In the genomic region with DNA sequence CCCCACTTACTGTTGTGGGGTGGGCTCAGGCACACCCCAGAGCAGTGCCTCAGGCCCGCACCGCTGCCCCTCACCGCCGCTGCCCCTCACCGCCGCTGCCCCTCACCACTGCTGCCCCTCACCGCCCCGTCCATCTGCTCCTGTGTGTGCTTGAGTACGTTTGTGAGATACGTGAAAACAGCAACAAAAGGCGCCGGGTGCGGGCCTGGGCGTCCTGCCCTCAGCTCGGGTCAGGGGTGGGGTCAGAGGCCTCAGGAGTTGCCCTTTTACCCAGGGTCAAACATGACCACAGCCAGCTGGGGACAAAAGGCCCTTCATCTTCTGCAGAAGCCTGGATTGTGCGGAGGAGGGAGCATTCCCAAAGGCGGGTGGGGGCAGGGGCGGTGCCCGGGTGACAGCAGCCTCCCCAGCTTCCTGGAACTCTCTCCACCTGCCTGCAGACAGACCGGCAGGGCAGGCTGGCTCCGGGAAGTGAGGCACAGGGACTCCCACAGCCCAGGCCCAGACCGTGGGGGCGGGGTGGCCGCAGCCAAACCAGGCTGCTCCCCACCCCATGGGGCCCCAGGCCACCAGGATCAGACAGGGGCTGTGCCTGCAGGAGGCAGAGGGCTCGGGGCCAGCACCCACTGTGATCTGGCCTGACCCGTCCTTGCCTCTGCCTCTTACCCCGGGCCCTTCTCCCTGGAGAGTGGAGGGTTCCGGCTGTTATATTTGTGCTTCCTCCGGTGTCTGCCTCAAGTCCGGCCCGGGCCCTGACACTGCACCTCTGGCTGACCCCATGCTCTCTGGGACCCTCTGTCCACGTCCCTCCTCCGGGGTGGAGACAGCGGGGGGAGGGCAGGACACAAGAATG, we compare ENCODE assay signal across 1 cellular context.
A peak's percentile ranks its signal among the peaks of the same experiment; 100 is the strongest.
TF ChIP-seq lines count a peak whose summit lies in the region.

No MANE protein-coding gene starts in this region.

TF ChIP-seq in K562, 482 proteins besides CTCF, POLR2A, EP300 and RAD21 (continued from another document and continues in another):
- no peak for TF ChIP-seq MAFF (IDR thresholded peaks at IDR 0.05; ENCODE audit: low read length)
- no peak for TF ChIP-seq ZNF77 (CRISPR knock-in tag; IDR thresholded peaks at IDR 0.05)
- TF ChIP-seq FUS (optimal IDR thresholded peaks at IDR 0.05; ENCODE audit: low read depth, low read length), result no peak
- TF ChIP-seq HDAC3 (IDR thresholded peaks at IDR 0.05; ENCODE audit: borderline replicate concordance, partially characterized antibody), result no peak
- TF ChIP-seq, protein P1, sequence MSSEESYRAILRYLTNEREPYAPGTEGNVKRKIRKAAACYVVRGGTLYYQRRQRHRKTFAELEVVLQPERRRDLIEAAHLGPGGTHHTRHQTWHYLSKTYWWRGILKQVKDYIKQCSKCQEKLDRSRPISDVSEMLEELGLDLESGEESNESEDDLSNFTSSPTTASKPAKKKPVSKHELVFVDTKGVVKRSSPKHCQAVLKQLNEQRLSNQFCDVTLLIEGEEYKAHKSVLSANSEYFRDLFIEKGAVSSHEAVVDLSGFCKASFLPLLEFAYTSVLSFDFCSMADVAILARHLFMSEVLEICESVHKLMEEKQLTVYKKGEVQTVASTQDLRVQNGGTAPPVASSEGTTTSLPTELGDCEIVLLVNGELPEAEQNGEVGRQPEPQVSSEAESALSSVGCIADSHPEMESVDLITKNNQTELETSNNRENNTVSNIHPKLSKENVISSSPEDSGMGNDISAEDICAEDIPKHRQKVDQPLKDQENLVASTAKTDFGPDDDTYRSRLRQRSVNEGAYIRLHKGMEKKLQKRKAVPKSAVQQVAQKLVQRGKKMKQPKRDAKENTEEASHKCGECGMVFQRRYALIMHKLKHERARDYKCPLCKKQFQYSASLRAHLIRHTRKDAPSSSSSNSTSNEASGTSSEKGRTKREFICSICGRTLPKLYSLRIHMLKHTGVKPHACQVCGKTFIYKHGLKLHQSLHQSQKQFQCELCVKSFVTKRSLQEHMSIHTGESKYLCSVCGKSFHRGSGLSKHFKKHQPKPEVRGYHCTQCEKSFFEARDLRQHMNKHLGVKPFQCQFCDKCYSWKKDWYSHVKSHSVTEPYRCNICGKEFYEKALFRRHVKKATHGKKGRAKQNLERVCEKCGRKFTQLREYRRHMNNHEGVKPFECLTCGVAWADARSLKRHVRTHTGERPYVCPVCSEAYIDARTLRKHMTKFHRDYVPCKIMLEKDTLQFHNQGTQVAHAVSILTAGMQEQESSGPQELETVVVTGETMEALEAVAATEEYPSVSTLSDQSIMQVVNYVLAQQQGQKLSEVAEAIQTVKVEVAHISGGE (CRISPR knock-in tag; IDR thresholded peaks at IDR 0.05), result peak in 1 of 3 experiments; percentile 69; a peak in 2 of 6 replicates
- TF ChIP-seq, protein P2, sequence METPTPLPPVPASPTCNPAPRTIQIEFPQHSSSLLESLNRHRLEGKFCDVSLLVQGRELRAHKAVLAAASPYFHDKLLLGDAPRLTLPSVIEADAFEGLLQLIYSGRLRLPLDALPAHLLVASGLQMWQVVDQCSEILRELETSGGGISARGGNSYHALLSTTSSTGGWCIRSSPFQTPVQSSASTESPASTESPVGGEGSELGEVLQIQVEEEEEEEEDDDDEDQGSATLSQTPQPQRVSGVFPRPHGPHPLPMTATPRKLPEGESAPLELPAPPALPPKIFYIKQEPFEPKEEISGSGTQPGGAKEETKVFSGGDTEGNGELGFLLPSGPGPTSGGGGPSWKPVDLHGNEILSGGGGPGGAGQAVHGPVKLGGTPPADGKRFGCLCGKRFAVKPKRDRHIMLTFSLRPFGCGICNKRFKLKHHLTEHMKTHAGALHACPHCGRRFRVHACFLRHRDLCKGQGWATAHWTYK (CRISPR knock-in tag; IDR thresholded peaks at IDR 0.05), result peak; percentile 61; the same call in 1 of the 2 replicates
- peak; percentile 70; the same call in 1 of the 2 replicates for TF ChIP-seq MTA3 (IDR thresholded peaks at IDR 0.05; ENCODE audit: borderline replicate concordance)
- 0 out of 2 replicates have a peak, but pooled peaks have one; percentile 47 for TF ChIP-seq NR4A1 (CRISPR knock-in tag; IDR thresholded peaks at IDR 0.05)
- peak; percentile 62; the same call in 1 of the 2 replicates for TF ChIP-seq NR4A1 (tag; IDR thresholded peaks at IDR 0.05)
- no peak for TF ChIP-seq ZNF444 (CRISPR knock-in tag; IDR thresholded peaks at IDR 0.05)
- peak; percentile 86; the same call in 1 of the 2 replicates for TF ChIP-seq RNF2 (IDR thresholded peaks at IDR 0.05)
- TF ChIP-seq MTF1 (CRISPR knock-in tag; IDR thresholded peaks at IDR 0.05; ENCODE audit: borderline replicate concordance), result no peak
- no peak for TF ChIP-seq LCOR (CRISPR knock-in tag; IDR thresholded peaks at IDR 0.05)
- peak; percentile 37; the same call in 1 of the 2 replicates for TF ChIP-seq JUN (IDR thresholded peaks at IDR 0.05; ENCODE audit: borderline replicate concordance, low read depth, low read length)
- TF ChIP-seq JUN (CRISPR knock-in tag; IDR thresholded peaks at IDR 0.05; ENCODE audit: borderline replicate concordance), result no peak
- TF ChIP-seq, protein P3, sequence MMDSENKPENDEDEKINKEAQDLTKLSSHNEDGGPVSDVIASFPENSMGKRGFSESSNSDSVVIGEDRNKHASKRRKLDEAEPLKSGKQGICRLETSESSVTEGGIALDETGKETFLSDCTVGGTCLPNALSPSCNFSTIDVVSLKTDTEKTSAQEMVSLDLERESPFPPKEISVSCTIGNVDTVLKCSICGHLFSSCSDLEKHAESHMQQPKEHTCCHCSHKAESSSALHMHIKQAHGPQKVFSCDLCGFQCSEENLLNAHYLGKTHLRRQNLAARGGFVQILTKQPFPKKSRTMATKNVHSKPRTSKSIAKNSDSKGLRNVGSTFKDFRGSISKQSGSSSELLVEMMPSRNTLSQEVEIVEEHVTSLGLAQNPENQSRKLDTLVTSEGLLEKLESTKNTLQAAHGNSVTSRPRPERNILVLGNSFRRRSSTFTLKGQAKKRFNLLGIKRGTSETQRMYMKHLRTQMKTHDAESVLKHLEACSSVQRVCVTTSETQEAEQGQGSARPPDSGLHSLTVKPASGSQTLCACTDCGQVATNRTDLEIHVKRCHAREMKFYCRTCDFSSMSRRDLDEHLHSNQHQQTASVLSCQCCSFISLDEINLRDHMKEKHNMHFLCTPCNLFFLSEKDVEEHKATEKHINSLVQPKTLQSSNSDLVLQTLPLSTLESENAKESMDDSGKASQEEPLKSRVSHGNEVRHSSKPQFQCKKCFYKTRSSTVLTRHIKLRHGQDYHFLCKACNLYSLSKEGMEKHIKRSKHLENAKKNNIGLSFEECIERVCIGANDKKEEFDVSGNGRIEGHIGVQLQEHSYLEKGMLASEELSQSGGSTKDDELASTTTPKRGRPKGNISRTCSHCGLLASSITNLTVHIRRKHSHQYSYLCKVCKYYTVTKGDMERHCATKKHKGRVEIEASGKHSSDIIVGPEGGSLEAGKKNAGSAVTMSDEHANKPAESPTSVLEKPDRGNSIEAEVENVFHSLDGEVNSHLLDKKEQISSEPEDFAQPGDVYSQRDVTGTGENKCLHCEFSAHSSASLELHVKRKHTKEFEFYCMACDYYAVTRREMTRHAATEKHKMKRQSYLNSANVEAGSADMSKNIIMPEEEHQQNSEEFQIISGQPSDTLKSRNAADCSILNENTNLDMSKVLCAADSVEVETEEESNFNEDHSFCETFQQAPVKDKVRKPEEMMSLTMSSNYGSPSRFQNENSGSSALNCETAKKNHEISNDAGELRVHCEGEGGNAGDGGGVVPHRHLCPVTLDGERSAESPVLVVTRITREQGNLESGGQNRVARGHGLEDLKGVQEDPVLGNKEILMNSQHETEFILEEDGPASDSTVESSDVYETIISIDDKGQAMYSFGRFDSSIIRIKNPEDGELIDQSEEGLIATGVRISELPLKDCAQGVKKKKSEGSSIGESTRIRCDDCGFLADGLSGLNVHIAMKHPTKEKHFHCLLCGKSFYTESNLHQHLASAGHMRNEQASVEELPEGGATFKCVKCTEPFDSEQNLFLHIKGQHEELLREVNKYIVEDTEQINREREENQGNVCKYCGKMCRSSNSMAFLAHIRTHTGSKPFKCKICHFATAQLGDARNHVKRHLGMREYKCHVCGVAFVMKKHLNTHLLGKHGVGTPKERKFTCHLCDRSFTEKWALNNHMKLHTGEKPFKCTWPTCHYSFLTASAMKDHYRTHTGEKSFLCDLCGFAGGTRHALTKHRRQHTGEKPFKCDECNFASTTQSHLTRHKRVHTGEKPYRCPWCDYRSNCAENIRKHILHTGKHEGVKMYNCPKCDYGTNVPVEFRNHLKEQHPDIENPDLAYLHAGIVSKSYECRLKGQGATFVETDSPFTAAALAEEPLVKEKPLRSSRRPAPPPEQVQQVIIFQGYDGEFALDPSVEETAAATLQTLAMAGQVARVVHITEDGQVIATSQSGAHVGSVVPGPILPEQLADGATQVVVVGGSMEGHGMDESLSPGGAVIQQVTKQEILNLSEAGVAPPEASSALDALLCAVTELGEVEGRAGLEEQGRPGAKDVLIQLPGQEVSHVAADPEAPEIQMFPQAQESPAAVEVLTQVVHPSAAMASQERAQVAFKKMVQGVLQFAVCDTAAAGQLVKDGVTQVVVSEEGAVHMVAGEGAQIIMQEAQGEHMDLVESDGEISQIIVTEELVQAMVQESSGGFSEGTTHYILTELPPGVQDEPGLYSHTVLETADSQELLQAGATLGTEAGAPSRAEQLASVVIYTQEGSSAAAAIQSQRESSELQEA (IDR thresholded peaks at IDR 0.05; ENCODE audit: low read depth), result peak; percentile 34; the same call in 1 of the 2 replicates
- peak; percentile 30; the same call in 1 of the 2 replicates for TF ChIP-seq HDAC2 (IDR thresholded peaks at IDR 0.05)
- no peak for TF ChIP-seq TARDBP (IDR thresholded peaks at IDR 0.05)
- no peak for TF ChIP-seq ZC3H8 (IDR thresholded peaks at IDR 0.05)
- TF ChIP-seq ZNF75A (CRISPR knock-in tag; IDR thresholded peaks at IDR 0.05), result peak; percentile 51; the same call in 1 of the 2 replicates
- peak; percentile 83 for TF ChIP-seq ZEB2 (IDR thresholded peaks at IDR 0.05)
- no peak for TF ChIP-seq NFYB (IDR thresholded peaks at IDR 0.05; ENCODE audit: extremely low read depth, insufficient read length)
- TF ChIP-seq ZFP30 (CRISPR knock-in tag; IDR thresholded peaks at IDR 0.05; ENCODE audit: borderline replicate concordance), result no peak
- no peak for TF ChIP-seq PTRF (tag; IDR thresholded peaks at IDR 0.05)
- TF ChIP-seq, protein P4, sequence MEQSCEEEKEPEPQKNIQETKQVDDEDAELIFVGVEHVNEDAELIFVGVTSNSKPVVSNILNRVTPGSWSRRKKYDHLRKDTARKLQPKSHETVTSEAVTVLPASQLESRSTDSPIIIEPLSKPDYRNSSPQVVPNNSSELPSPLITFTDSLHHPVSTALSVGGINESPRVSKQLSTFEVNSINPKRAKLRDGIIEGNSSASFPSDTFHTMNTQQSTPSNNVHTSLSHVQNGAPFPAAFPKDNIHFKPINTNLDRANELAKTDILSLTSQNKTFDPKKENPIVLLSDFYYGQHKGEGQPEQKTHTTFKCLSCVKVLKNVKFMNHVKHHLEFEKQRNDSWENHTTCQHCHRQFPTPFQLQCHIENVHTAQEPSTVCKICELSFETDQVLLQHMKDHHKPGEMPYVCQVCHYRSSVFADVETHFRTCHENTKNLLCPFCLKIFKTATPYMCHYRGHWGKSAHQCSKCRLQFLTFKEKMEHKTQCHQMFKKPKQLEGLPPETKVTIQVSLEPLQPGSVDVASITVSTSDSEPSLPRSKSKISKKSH (CRISPR knock-in tag; IDR thresholded peaks at IDR 0.05), result no peak
- TF ChIP-seq STAT5A (IDR thresholded peaks at IDR 0.05; ENCODE audit: borderline replicate concordance, low read length), result 0 out of 2 replicates have a peak, but pooled peaks have one; percentile 19
- TF ChIP-seq, protein P5, sequence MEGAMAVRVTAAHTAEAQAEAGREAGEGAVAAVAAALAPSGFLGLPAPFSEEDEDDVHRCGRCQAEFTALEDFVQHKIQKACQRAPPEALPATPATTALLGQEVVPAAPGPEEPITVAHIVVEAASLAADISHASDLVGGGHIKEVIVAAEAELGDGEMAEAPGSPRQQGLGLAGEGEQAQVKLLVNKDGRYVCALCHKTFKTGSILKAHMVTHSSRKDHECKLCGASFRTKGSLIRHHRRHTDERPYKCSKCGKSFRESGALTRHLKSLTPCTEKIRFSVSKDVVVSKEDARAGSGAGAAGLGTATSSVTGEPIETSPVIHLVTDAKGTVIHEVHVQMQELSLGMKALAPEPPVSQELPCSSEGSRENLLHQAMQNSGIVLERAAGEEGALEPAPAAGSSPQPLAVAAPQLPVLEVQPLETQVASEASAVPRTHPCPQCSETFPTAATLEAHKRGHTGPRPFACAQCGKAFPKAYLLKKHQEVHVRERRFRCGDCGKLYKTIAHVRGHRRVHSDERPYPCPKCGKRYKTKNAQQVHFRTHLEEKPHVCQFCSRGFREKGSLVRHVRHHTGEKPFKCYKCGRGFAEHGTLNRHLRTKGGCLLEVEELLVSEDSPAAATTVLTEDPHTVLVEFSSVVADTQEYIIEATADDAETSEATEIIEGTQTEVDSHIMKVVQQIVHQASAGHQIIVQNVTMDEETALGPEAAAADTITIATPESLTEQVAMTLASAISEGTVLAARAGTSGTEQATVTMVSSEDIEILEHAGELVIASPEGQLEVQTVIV (CRISPR knock-in tag; IDR thresholded peaks at IDR 0.05; ENCODE audit: borderline replicate concordance), result no peak
- TF ChIP-seq, protein P6, sequence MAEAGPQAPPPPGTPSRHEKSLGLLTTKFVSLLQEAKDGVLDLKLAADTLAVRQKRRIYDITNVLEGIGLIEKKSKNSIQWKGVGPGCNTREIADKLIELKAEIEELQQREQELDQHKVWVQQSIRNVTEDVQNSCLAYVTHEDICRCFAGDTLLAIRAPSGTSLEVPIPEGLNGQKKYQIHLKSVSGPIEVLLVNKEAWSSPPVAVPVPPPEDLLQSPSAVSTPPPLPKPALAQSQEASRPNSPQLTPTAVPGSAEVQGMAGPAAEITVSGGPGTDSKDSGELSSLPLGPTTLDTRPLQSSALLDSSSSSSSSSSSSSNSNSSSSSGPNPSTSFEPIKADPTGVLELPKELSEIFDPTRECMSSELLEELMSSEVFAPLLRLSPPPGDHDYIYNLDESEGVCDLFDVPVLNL (CRISPR knock-in tag; IDR thresholded peaks at IDR 0.05; ENCODE audit: low read depth), result no peak
- TF ChIP-seq SMAD2 (IDR thresholded peaks at IDR 0.05; ENCODE audit: low read depth, low read length), result no peak
- TF ChIP-seq, protein P7, sequence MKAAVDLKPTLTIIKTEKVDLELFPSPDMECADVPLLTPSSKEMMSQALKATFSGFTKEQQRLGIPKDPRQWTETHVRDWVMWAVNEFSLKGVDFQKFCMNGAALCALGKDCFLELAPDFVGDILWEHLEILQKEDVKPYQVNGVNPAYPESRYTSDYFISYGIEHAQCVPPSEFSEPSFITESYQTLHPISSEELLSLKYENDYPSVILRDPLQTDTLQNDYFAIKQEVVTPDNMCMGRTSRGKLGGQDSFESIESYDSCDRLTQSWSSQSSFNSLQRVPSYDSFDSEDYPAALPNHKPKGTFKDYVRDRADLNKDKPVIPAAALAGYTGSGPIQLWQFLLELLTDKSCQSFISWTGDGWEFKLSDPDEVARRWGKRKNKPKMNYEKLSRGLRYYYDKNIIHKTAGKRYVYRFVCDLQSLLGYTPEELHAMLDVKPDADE (conservative IDR thresholded peaks at IDR 0.05; ENCODE audit: control insufficient read depth, low read depth, low read length), result peak; percentile 45; the same call in 1 of the 2 replicates
- TF ChIP-seq, protein P8, sequence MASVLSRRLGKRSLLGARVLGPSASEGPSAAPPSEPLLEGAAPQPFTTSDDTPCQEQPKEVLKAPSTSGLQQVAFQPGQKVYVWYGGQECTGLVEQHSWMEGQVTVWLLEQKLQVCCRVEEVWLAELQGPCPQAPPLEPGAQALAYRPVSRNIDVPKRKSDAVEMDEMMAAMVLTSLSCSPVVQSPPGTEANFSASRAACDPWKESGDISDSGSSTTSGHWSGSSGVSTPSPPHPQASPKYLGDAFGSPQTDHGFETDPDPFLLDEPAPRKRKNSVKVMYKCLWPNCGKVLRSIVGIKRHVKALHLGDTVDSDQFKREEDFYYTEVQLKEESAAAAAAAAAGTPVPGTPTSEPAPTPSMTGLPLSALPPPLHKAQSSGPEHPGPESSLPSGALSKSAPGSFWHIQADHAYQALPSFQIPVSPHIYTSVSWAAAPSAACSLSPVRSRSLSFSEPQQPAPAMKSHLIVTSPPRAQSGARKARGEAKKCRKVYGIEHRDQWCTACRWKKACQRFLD (CRISPR knock-in tag; IDR thresholded peaks at IDR 0.05), result no peak
